20 cellular contexts compared by ENCODE assay signal in genomic region chr2:84716564-84716963, GRCh38.
DNase-seq lines count a peak whose midpoint lies in the region; ATAC-seq and TF ChIP-seq lines count a peak whose summit lies in the region.
"Had no signal": no experiment of that assay in that cellular context is flagged by ENCODE, and none has a peak within 500 bp of the region (broad histone marks: within the 10 kb centered on the region; RNA-seq: fewer than 3 reads in every experiment).

No MANE protein-coding gene starts in this region.

- DNase-seq in activated naive CD8-positive, alpha-beta T cell treated with anti-CD3 and anti-CD28 coated beads, Interleukin-2, amount 50 U/mL, for 24 hours, result no peak
- DNase-seq in CD8-positive, alpha-beta T cell, result no peak
- no peak for DNase-seq in T-cell
- peak; percentile 31 for DNase-seq in mesendoderm
- no peak for DNase-seq in middle frontal gyrus (ENCODE audit: extremely low spot score, low spot score)
- no peak for DNase-seq in NCI-H146 (lab: John Stamatoyannopoulos, UW)
- DNase-seq: DMS79, H7, Kasumi-1, MG63, NCI-H1048, NCI-H1436, NCI-H2029, NCI-H345, NCI-H526 treated with DMSO at 0.1 percent for 48 hours, Peyer's patch had no signal

- intact Hi-C loops in CD8-positive, alpha-beta T cell (cut with DNase I, micrococcal nuclease), result loop anchor here in 1 of 2 experiments (5.0 kb wide), 2 partner anchors 34 to 46 kb away; no protein-coding TSS in a partner anchor

- no peaks in the 10 kb centered on the region for H3K79me2 ChIP-seq in mesendoderm (ENCODE audit: control insufficient read depth, insufficient read depth, low read length)

- no peak overlapping the region for H3K4me3 Mint-ChIP-seq in activated naive CD8-positive, alpha-beta T cell
- no peak overlapping the region for H3K4me3 Mint-ChIP-seq in activated naive CD8-positive, alpha-beta T cell treated with anti-CD3 and anti-CD28 coated beads, Interleukin-2, amount 50 U/mL, for 24 hours
- H3K4me3 Mint-ChIP-seq in CD8-positive, alpha-beta T cell, result no peak overlapping the region
- peak overlapping the region in 1 of 3 donors; percentile 61 for H3K4me3 Mint-ChIP-seq in T-cell

- H3K18ac ChIP-seq in mesendoderm (ENCODE audit: low read length), result no peak overlapping the region

- no CpG with 5 or more reads among the region's 2 CpGs for WGBS in mesendoderm (ENCODE audit: extremely low coverage, insufficient coverage, low lambda C conversion rate)

- H3K4me2 ChIP-seq in mesendoderm (ENCODE audit: low read length), result no peak overlapping the region
- H3K4me2 ChIP-seq: BLaER1 had no signal

- no peak overlapping the region for H2BK15ac ChIP-seq in mesendoderm (replicated peaks; ENCODE audit: low read depth)

- POLR2A ChIA-PET in CD8-positive, alpha-beta T cell (lab: Charles Lee), result interaction anchor here (1.1 kb wide), 1 partner anchor 71 kb away, joined by 3 read pairs; no protein-coding TSS in a partner anchor
- POLR2A ChIA-PET in T-cell (lab: Charles Lee), result interaction anchor here (0.6 to 0.7 kb wide), 3 partner anchors 17 to 67 kb away, joined by 3 to 4 read pairs (median 4); no protein-coding TSS in a partner anchor

- H3K56ac ChIP-seq in mesendoderm (ENCODE audit: low read length), result peak overlapping the region; percentile 32

- H3K79me1 ChIP-seq in mesendoderm (ENCODE audit: low read length), result no peaks in the 10 kb centered on the region

- no peaks in the 10 kb centered on the region for H3K27me3 ChIP-seq in CD8-positive, alpha-beta T cell (ENCODE audit: insufficient read depth, low read length)
- H3K27me3 ChIP-seq in mesendoderm (ENCODE audit: insufficient read depth, low read length, poor library complexity), result no peaks in the 10 kb centered on the region
- H3K27me3 ChIP-seq: BLaER1, MG63, Peyer's patch had no signal

- no peak overlapping the region for H3K23ac ChIP-seq in mesendoderm (ENCODE audit: low read length)

- no peak for ATAC-seq in activated naive CD8-positive, alpha-beta T cell treated with anti-CD3 and anti-CD28 coated beads, Interleukin-2, amount 50 U/mL, for 24 hours
- no peak for ATAC-seq in CD8-positive, alpha-beta T cell
- ATAC-seq in T-cell (replicated peaks in 1 of 4) (no peak), HG03469 (IDR thresholded peaks at IDR 0.05; ENCODE audit: unreplicated experiment) (no peak)

- no peak overlapping the region for H3K9ac ChIP-seq in mesendoderm (ENCODE audit: low read length)
- H3K9ac ChIP-seq: BLaER1 had no signal

- peaks cover 23% of the 10 kb centered on the region for H3K4me1 ChIP-seq in CD8-positive, alpha-beta T cell (ENCODE audit: insufficient read depth, low read length)
- H3K4me1 ChIP-seq in mesendoderm (ENCODE audit: control insufficient read depth, low read depth, low read length), result no peaks in the 10 kb centered on the region
- H3K4me1 ChIP-seq: Peyer's patch had no signal

- H3K27ac ChIP-seq in CD8-positive, alpha-beta T cell (ENCODE audit: low read depth, low read length), result no peak overlapping the region
- no peak overlapping the region for H3K27ac ChIP-seq in mesendoderm (ENCODE audit: low read depth, low read length)
- H3K27ac ChIP-seq: BLaER1, HL-60, Peyer's patch had no signal

- CTCF ChIA-PET in CD8-positive, alpha-beta T cell (lab: Charles Lee), result interaction anchor here (0.6 to 1.5 kb wide), 4 partner anchors 11 to 155 kb away, joined by 3 to 4 read pairs (median 3); no protein-coding TSS in a partner anchor
- CTCF ChIA-PET in T-cell (lab: Charles Lee), result interaction anchor here (0.8 to 1.2 kb wide), 4 partner anchors 9 to 299 kb away, joined by 3 to 17 read pairs (median 4); no protein-coding TSS in a partner anchor

- H3K9me3 Mint-ChIP-seq in activated naive CD8-positive, alpha-beta T cell (ENCODE audit: low read depth), result no peaks in the 10 kb centered on the region
- H3K9me3 Mint-ChIP-seq in activated naive CD8-positive, alpha-beta T cell treated with anti-CD3 and anti-CD28 coated beads, Interleukin-2, amount 50 U/mL, for 24 hours, result no peaks in the 10 kb centered on the region
- no peaks in the 10 kb centered on the region for H3K9me3 Mint-ChIP-seq in CD8-positive, alpha-beta T cell
- peaks cover 0 to 4% (median 0%) of the 10 kb centered on the region in 3 donors for H3K9me3 Mint-ChIP-seq in T-cell

- peaks cover 5% of the 10 kb centered on the region for H3K36me3 Mint-ChIP-seq in activated naive CD8-positive, alpha-beta T cell
- no peaks in the 10 kb centered on the region for H3K36me3 Mint-ChIP-seq in activated naive CD8-positive, alpha-beta T cell treated with anti-CD3 and anti-CD28 coated beads, Interleukin-2, amount 50 U/mL, for 24 hours (ENCODE audit: low read depth)
- H3K36me3 Mint-ChIP-seq in CD8-positive, alpha-beta T cell, result no peaks in the 10 kb centered on the region
- H3K36me3 Mint-ChIP-seq in T-cell, result no peaks in the 10 kb centered on the region

- no peaks in the 10 kb centered on the region for H3K9me3 ChIP-seq in CD8-positive, alpha-beta T cell (ENCODE audit: low read length)
- H3K9me3 ChIP-seq: BLaER1, MG63, Peyer's patch had no signal

- no peak overlapping the region for H2AK5ac ChIP-seq in mesendoderm (ENCODE audit: low read length)

- H4K5ac ChIP-seq in mesendoderm (ENCODE audit: low read length), result no peak overlapping the region

- H3K4me3 ChIP-seq in CD8-positive, alpha-beta T cell (ENCODE audit: low read depth, low read length), result no peak overlapping the region
- no peak overlapping the region for H3K4me3 ChIP-seq in mesendoderm (ENCODE audit: low read length)
- H3K4me3 ChIP-seq: BLaER1, MG63, Peyer's patch had no signal

- H2BK5ac ChIP-seq in mesendoderm (ENCODE audit: low read length), result no peak overlapping the region

- peaks cover 40% of the 10 kb centered on the region for H3K4me1 Mint-ChIP-seq in activated naive CD8-positive, alpha-beta T cell (ENCODE audit: low read depth)
- H3K4me1 Mint-ChIP-seq in activated naive CD8-positive, alpha-beta T cell treated with anti-CD3 and anti-CD28 coated beads, Interleukin-2, amount 50 U/mL, for 24 hours, result peaks cover 24% of the 10 kb centered on the region
- peaks cover 35% of the 10 kb centered on the region for H3K4me1 Mint-ChIP-seq in CD8-positive, alpha-beta T cell (ENCODE audit: low read depth)
- peaks cover 29 to 39% (median 38%) of the 10 kb centered on the region in 3 donors for H3K4me1 Mint-ChIP-seq in T-cell

- H4K8ac ChIP-seq in mesendoderm (ENCODE audit: low read depth, low read length), result no peak overlapping the region

- TF ChIP-seq CTCF in CD8-positive, alpha-beta T cell (IDR thresholded peaks at IDR 0.05), result no peak

- H3K36me3 ChIP-seq in CD8-positive, alpha-beta T cell (ENCODE audit: insufficient read depth, low read length), result no peaks in the 10 kb centered on the region
- no peaks in the 10 kb centered on the region for H3K36me3 ChIP-seq in mesendoderm (ENCODE audit: control insufficient read depth, insufficient read depth, low read length)
- H3K36me3 ChIP-seq: BLaER1, MG63, Peyer's patch had no signal

- H3K27ac Mint-ChIP-seq in activated naive CD8-positive, alpha-beta T cell, result peak overlapping the region; percentile 74
- H3K27ac Mint-ChIP-seq in activated naive CD8-positive, alpha-beta T cell treated with anti-CD3 and anti-CD28 coated beads, Interleukin-2, amount 50 U/mL, for 24 hours, result no peak overlapping the region
- H3K27ac Mint-ChIP-seq in CD8-positive, alpha-beta T cell, result peak overlapping the region; percentile 68
- H3K27ac Mint-ChIP-seq in T-cell, result peak overlapping the region; percentile 75 to 92

- no peak overlapping the region for H3K4ac ChIP-seq in mesendoderm (ENCODE audit: low read depth, low read length)

- no peak overlapping the region for H2BK120ac ChIP-seq in mesendoderm (ENCODE audit: low read depth, low read length)

- H3K27me3 Mint-ChIP-seq in activated naive CD8-positive, alpha-beta T cell, result no peaks in the 10 kb centered on the region
- no peaks in the 10 kb centered on the region for H3K27me3 Mint-ChIP-seq in activated naive CD8-positive, alpha-beta T cell treated with anti-CD3 and anti-CD28 coated beads, Interleukin-2, amount 50 U/mL, for 24 hours
- H3K27me3 Mint-ChIP-seq in CD8-positive, alpha-beta T cell (ENCODE audit: low read depth), result no peaks in the 10 kb centered on the region
- H3K27me3 Mint-ChIP-seq in T-cell, result no peaks in the 10 kb centered on the region
